In genomic region chr16:57341441-57342303, GRCh38 we compare ENCODE assay signal across 10 cellular contexts. TPM values are rescaled to one million over a fixed set of nuclear protein-coding genes. Genes with fewer than 3 reads are reported as not detected.
DNase-seq lines count a peak whose midpoint lies in the region; ATAC-seq and TF ChIP-seq lines count a peak whose summit lies in the region.
"Had no signal": no experiment of that assay in that cellular context is flagged by ENCODE, and none has a peak within 500 bp of the region (broad histone marks: within the 10 kb centered on the region; RNA-seq: fewer than 3 reads in every experiment).

No MANE protein-coding gene starts in this region.

- no peaks in the 10 kb centered on the region for H3K79me1 ChIP-seq in IMR-90 (ENCODE audit: low read depth in 1 of 2, low read length in 2 of 2)

- H2BK20ac ChIP-seq in IMR-90 (ENCODE audit: low read depth, low read length), result no peak overlapping the region

- H3K9me3 ChIP-seq in IMR-90 (ENCODE audit: control insufficient read depth, insufficient read depth, low read length), result peaks cover 5% of the 10 kb centered on the region
- no peaks in the 10 kb centered on the region for H3K9me3 ChIP-seq in lower lobe of right lung

- H3K9me1 ChIP-seq in IMR-90 (ENCODE audit: insufficient read depth, low read length), result peaks cover 9% of the 10 kb centered on the region

- POLR2A ChIA-PET in BJ (lab: Charles Lee) (no interaction called here), IMR-90 (lab: Charles Lee; ENCODE audit: unreplicated experiment) (no interaction called here)

- CTCF ChIA-PET in BJ (lab: Yijun Ruan, JAX) (interaction anchor here (1.0 to 2.3 kb wide), 4 partner anchors 41 to 77 kb away, joined by 3 to 8 read pairs (median 6); no protein-coding TSS in a partner anchor), IMR-90 (lab: Yijun Ruan, JAX) (interaction anchor here (0.7 to 1.1 kb wide), 2 partner anchors 11 to 81 kb away, joined by 3 read pairs; no protein-coding TSS in a partner anchor)

- H3K18ac ChIP-seq in IMR-90 (ENCODE audit: low read depth, low read length), result no peak overlapping the region

- no peak overlapping the region for H2BK120ac ChIP-seq in IMR-90 (ENCODE audit: low read depth, low read length)

- ATAC-seq in IMR-90 (ENCODE audit: low read depth), result peak; percentile 77
- ATAC-seq in lower lobe of right lung, result peak; percentile 80 to 84
- no peak for ATAC-seq in left ventricle myocardium superior

- no peak overlapping the region for H2BK5ac ChIP-seq in IMR-90 (ENCODE audit: low read depth, low read length, poor library complexity, severe bottlenecking)

- no peaks in the 10 kb centered on the region for H3K9me3 Mint-ChIP-seq in activated T-helper 1 cell treated with anti-CD3 and anti-CD28 coated beads, Interleukin-12 subunit alpha, Interleukin-12 subunit beta, Interleukin-2, Interleukin-4 antibody, amounts not matched to agents 30 ng/mL and 10 ng/mL and 1 ng/mL, durations not matched to agents 14 hours and 24 hours and 36 hours

- no peak overlapping the region for H2AK9ac ChIP-seq in IMR-90 (replicated peaks; ENCODE audit: low read depth, low read length, poor library complexity)

- H3K4me3 ChIP-seq in BJ (ENCODE audit: low read depth, low read length), result no peak overlapping the region
- H3K4me3 ChIP-seq in IMR-90 (ENCODE audit: insufficient read depth, low read depth, low read length), result no peak overlapping the region
- H3K4me3 ChIP-seq in astrocyte of the spinal cord (ENCODE audit: low read depth, low read length), result no peak overlapping the region
- H3K4me3 ChIP-seq in lower lobe of right lung, result no peak overlapping the region

- no peak overlapping the region for H4K8ac ChIP-seq in IMR-90 (ENCODE audit: low read depth in 2 of 2, low read length in 2 of 2)

- no peaks in the 10 kb centered on the region for H3K36me3 ChIP-seq in BJ (ENCODE audit: control insufficient read depth, insufficient read depth, low read length)
- no peaks in the 10 kb centered on the region for H3K36me3 ChIP-seq in IMR-90 (ENCODE audit: control insufficient read depth, insufficient read depth, low read length)
- no peaks in the 10 kb centered on the region for H3K36me3 ChIP-seq in lower lobe of right lung

- no peak overlapping the region for H3K23ac ChIP-seq in IMR-90 (ENCODE audit: low read depth, low read length)

- H4K91ac ChIP-seq in IMR-90 (ENCODE audit: insufficient read depth, low read depth, low read length), result no peak overlapping the region

- H2AK5ac ChIP-seq in IMR-90 (ENCODE audit: low read depth, low read length), result no peak overlapping the region

- WGBS in IMR-90 (ENCODE audit: extremely low coverage in 2 of 2, insufficient read length in 1 of 2), 2 experiments, result 35% methylated on average over 4 of the region's 8 CpGs; no CpG with 5 or more reads in 1 of the 2 experiments

- no peak overlapping the region for H3K9ac ChIP-seq in IMR-90 (ENCODE audit: low read depth, low read length)

- peaks cover 14% of the 10 kb centered on the region for H3K27me3 Mint-ChIP-seq in activated T-helper 1 cell treated with anti-CD3 and anti-CD28 coated beads, Interleukin-12 subunit alpha, Interleukin-12 subunit beta, Interleukin-2, Interleukin-4 antibody, amounts not matched to agents 30 ng/mL and 10 ng/mL and 1 ng/mL, durations not matched to agents 14 hours and 24 hours and 36 hours (ENCODE audit: insufficient read depth)

- H3K27me3 ChIP-seq in BJ (ENCODE audit: control insufficient read depth, insufficient read depth, low read length) (peaks cover 19% of the 10 kb centered on the region), IMR-90 (ENCODE audit: control insufficient read depth, insufficient read depth, low read length) (peaks cover 39% of the 10 kb centered on the region), lower lobe of right lung (ENCODE audit: low read depth) (no peaks in the 10 kb centered on the region)

- H4K20me1 ChIP-seq in IMR-90 (ENCODE audit: insufficient read depth, low read length), result peaks cover 20% of the 10 kb centered on the region

- H3K27ac Mint-ChIP-seq in activated T-helper 1 cell treated with anti-CD3 and anti-CD28 coated beads, Interleukin-12 subunit alpha, Interleukin-12 subunit beta, Interleukin-2, Interleukin-4 antibody, amounts not matched to agents 30 ng/mL and 10 ng/mL and 1 ng/mL, durations not matched to agents 14 hours and 24 hours and 36 hours, result no peak overlapping the region

- intact Hi-C loops in IMR-90 (cut with micrococcal nuclease), result no loop called here
- intact Hi-C loops in lower lobe of right lung (cut with DNase I), result no loop called here
- intact Hi-C loops in activated T-helper 1 cell treated with anti-CD3 and anti-CD28 coated beads, Interleukin-12 subunit alpha, Interleukin-12 subunit beta, Interleukin-2, Interleukin-4 antibody, amounts not matched to agents 30 ng/mL and 10 ng/mL and 1 ng/mL, durations not matched to agents 14 hours and 24 hours and 36 hours (cut with micrococcal nuclease), result no loop called here
- intact Hi-C loops in left ventricle myocardium superior (cut with micrococcal nuclease), result no loop called here

- no peak for TF ChIP-seq POLR2A in IMR-90 (IDR thresholded peaks at IDR 0.05; ENCODE audit: low read depth, low read length)

- no peak overlapping the region for H3K4me3 Mint-ChIP-seq in activated T-helper 1 cell treated with anti-CD3 and anti-CD28 coated beads, Interleukin-12 subunit alpha, Interleukin-12 subunit beta, Interleukin-2, Interleukin-4 antibody, amounts not matched to agents 30 ng/mL and 10 ng/mL and 1 ng/mL, durations not matched to agents 14 hours and 24 hours and 36 hours

- H3K36me3 Mint-ChIP-seq in activated T-helper 1 cell treated with anti-CD3 and anti-CD28 coated beads, Interleukin-12 subunit alpha, Interleukin-12 subunit beta, Interleukin-2, Interleukin-4 antibody, amounts not matched to agents 30 ng/mL and 10 ng/mL and 1 ng/mL, durations not matched to agents 14 hours and 24 hours and 36 hours (ENCODE audit: low read depth), result no peaks in the 10 kb centered on the region

- 0 out of 2 replicates have a peak overlapping the region, but pooled peaks have one; percentile 19 for H3K4me2 ChIP-seq in IMR-90 (ENCODE audit: low read depth, low read length)

- BruUV-seq in IMR-90 (replicated peaks; lab: Mats Ljungman, UMichigan), result no TSS peak

- H2BK15ac ChIP-seq in IMR-90 (ENCODE audit: low read depth, low read length), result no peak overlapping the region

- no peak overlapping the region for H4K5ac ChIP-seq in IMR-90 (ENCODE audit: low read depth, low read length)

- H3K14ac ChIP-seq in IMR-90 (replicated peaks; ENCODE audit: low read depth, low read length), result no peak overlapping the region

- no peak overlapping the region for H3K27ac ChIP-seq in IMR-90 (ENCODE audit: insufficient read depth, low read length)
- H3K27ac ChIP-seq in lower lobe of right lung, result peak overlapping the region; percentile 18

- H3K4me1 ChIP-seq in IMR-90 (ENCODE audit: control insufficient read depth, insufficient read depth, low read length) (peaks cover 8% of the 10 kb centered on the region), lower lobe of right lung (peaks cover 25% of the 10 kb centered on the region)

- peaks cover 15% of the 10 kb centered on the region for H3K4me1 Mint-ChIP-seq in activated T-helper 1 cell treated with anti-CD3 and anti-CD28 coated beads, Interleukin-12 subunit alpha, Interleukin-12 subunit beta, Interleukin-2, Interleukin-4 antibody, amounts not matched to agents 30 ng/mL and 10 ng/mL and 1 ng/mL, durations not matched to agents 14 hours and 24 hours and 36 hours (ENCODE audit: low read depth)

- H3K4ac ChIP-seq in IMR-90 (ENCODE audit: low read depth, low read length), result no peak overlapping the region

- in situ Hi-C loops in IMR-90 (cut with MboI; ENCODE audit: low sequenced_read_pairs) (no loop called here), astrocyte of the spinal cord (cut with HindIII; ENCODE audit: low sequenced_read_pairs) (no loop called here)

- no peak overlapping the region for H3K56ac ChIP-seq in IMR-90 (ENCODE audit: extremely low read depth, insufficient read depth, low read length)

- dilution Hi-C loops in IMR-90 (cut with HindIII; ENCODE audit: low sequenced_read_pairs, unreplicated experiment), result no loop called here

- DNase-seq in BJ (ENCODE audit: low read depth), result peak; percentile 81
- peak; percentile 86 for DNase-seq in IMR-90
- DNase-seq in astrocyte of the spinal cord (ENCODE audit: low read depth, low spot score), result peak; percentile 95
- no peak for DNase-seq in lower lobe of right lung
- DNase-seq in activated T-helper 1 cell treated with anti-CD3 and anti-CD28 coated beads, Interleukin-12 subunit alpha, Interleukin-12 subunit beta, Interleukin-2, Interleukin-4 antibody, amounts not matched to agents 30 ng/mL and 10 ng/mL and 1 ng/mL, durations not matched to agents 14 hours and 24 hours and 36 hours (ENCODE audit: low spot score), result no peak
- no peak for DNase-seq in left ventricle myocardium superior
- no peak for DNase-seq in activated naive CD4-positive, alpha-beta T cell treated with anti-CD3 and anti-CD28 coated beads, Interleukin-2, amount 50 U/mL, for 16 hours
- no peak for DNase-seq in Kasumi-1 (lab: John Stamatoyannopoulos, UW)
- DNase-seq: aorta, SW 1271 had no signal

- TF ChIP-seq CTCF in BJ (IDR thresholded peaks at IDR 0.05; ENCODE audit: insufficient read depth, low read depth, low read length) (no peak), IMR-90 (conservative IDR thresholded peaks at IDR 0.05; ENCODE audit: low read depth, low read length) (no peak), astrocyte of the spinal cord (IDR thresholded peaks at IDR 0.05; ENCODE audit: low read depth, low read length) (no peak), lower lobe of right lung (IDR thresholded peaks at IDR 0.05) (no peak)

- no peak for TF ChIP-seq RAD21 in IMR-90 (IDR thresholded peaks at IDR 0.05; ENCODE audit: low read length)

- no peak overlapping the region for H2AFZ ChIP-seq in IMR-90 (replicated peaks; ENCODE audit: low read length, poor library complexity)

RNA-seq across cellular contexts. Expression of gene CCL22, which starts 16.9 kb away (rescaled TPM):
- polyA plus RNA-seq in BJ (2011; rRNA removed) (not detected in 2 replicates), IMR-90 (2012; rRNA removed) (not detected in 2 replicates)
- polyA minus RNA-seq in BJ (2011; rRNA and poly(A)+ RNA removed), result not detected in 2 replicates
- total RNA-seq in IMR-90 (2012; rRNA removed) (not detected in 2 replicates), lower lobe of right lung (2.0 TPM), left ventricle myocardium superior (not detected)
- polyA plus RNA-seq in IMR-90 (2012; cell fraction: cytosol; rRNA removed), result not detected in 2 replicates
- not detected in 2 replicates for polyA plus RNA-seq in IMR-90 (2012; cell fraction: nucleus; rRNA removed; ENCODE audit: low replicate concordance)
- total RNA-seq in activated T-helper 1 cell treated with anti-CD3 and anti-CD28 coated beads, Interleukin-12 subunit alpha, Interleukin-12 subunit beta, Interleukin-2, Interleukin-4 antibody, amounts not matched to agents 30 ng/mL and 10 ng/mL and 1 ng/mL, durations not matched to agents 14 hours and 24 hours and 36 hours, result 11.4 and 11.5 TPM in 2 replicates

RNA-seq across cellular contexts. Expression of gene CX3CL1, which starts 30.6 kb away (rescaled TPM):
- 0.02 TPM in 1 of 2 replicates, not detected in the other for polyA plus RNA-seq in BJ (2011; rRNA removed)
- polyA minus RNA-seq in BJ (2011; rRNA and poly(A)+ RNA removed), result not detected in 2 replicates
- under 0.01 and 0.18 TPM in 2 replicates for total RNA-seq in IMR-90 (2012; rRNA removed)
- 0.77 and 0.89 TPM in 2 replicates for polyA plus RNA-seq in IMR-90 (2012; rRNA removed)
- 0.51 and 0.74 TPM in 2 replicates for polyA plus RNA-seq in IMR-90 (2012; cell fraction: cytosol; rRNA removed)
- 0.26 and 0.50 TPM in 2 replicates for polyA plus RNA-seq in IMR-90 (2012; cell fraction: nucleus; rRNA removed; ENCODE audit: low replicate concordance)
- total RNA-seq in lower lobe of right lung, result 33.6 TPM
- not detected in 2 replicates for total RNA-seq in activated T-helper 1 cell treated with anti-CD3 and anti-CD28 coated beads, Interleukin-12 subunit alpha, Interleukin-12 subunit beta, Interleukin-2, Interleukin-4 antibody, amounts not matched to agents 30 ng/mL and 10 ng/mL and 1 ng/mL, durations not matched to agents 14 hours and 24 hours and 36 hours
- 11.7 TPM for total RNA-seq in left ventricle myocardium superior

RNA-seq across cellular contexts. Expression of gene PLLP, which starts 57.2 kb away (rescaled TPM):
- polyA plus RNA-seq in BJ (2011; rRNA removed), result 0.02 and 0.09 TPM in 2 replicates
- polyA minus RNA-seq in BJ (2011; rRNA and poly(A)+ RNA removed), result not detected in 2 replicates
- total RNA-seq in IMR-90 (2012; rRNA removed), result not detected in 2 replicates
- 0.05 TPM in 1 of 2 replicates, not detected in the other for polyA plus RNA-seq in IMR-90 (2012; rRNA removed)
- polyA plus RNA-seq in IMR-90 (2012; cell fraction: cytosol; rRNA removed), result 0.04 TPM in 1 of 2 replicates, not detected in the other
- polyA plus RNA-seq in IMR-90 (2012; cell fraction: nucleus; rRNA removed; ENCODE audit: low replicate concordance), result not detected in 2 replicates
- 77.5 TPM for total RNA-seq in lower lobe of right lung
- total RNA-seq in activated T-helper 1 cell treated with anti-CD3 and anti-CD28 coated beads, Interleukin-12 subunit alpha, Interleukin-12 subunit beta, Interleukin-2, Interleukin-4 antibody, amounts not matched to agents 30 ng/mL and 10 ng/mL and 1 ng/mL, durations not matched to agents 14 hours and 24 hours and 36 hours, result 0.26 TPM in 1 of 2 replicates, not detected in the other
- 3.1 TPM for total RNA-seq in left ventricle myocardium superior

Comparison
In these comparisons a context has a peak if more than half of its experiments do, and no peak if none do; other contexts are left out.
1. DNase-seq: peak in BJ (single experiment), IMR-90 (single experiment) and astrocyte of the spinal cord (single experiment); none in lower lobe of right lung (single experiment), activated T-helper 1 cell treated with anti-CD3 and anti-CD28 coated beads, Interleukin-12 subunit alpha, Interleukin-12 subunit beta, Interleukin-2, Interleukin-4 antibody, amounts not matched to agents 30 ng/mL and 10 ng/mL and 1 ng/mL, durations not matched to agents 14 hours and 24 hours and 36 hours (single experiment), left ventricle myocardium superior (single experiment), activated naive CD4-positive, alpha-beta T cell treated with anti-CD3 and anti-CD28 coated beads, Interleukin-2, amount 50 U/mL, for 16 hours (single experiment) and Kasumi-1 (0 of 2).
2. RNA of gene CX3CL1, which starts 30.6 kb away (total RNA-seq): 33.6 TPM in lower lobe of right lung (single experiment) and 11.7 TPM in left ventricle myocardium superior (single experiment); under 0.01 to 0.18 TPM in IMR-90 and not detected in activated T-helper 1 cell treated with anti-CD3 and anti-CD28 coated beads, Interleukin-12 subunit alpha, Interleukin-12 subunit beta, Interleukin-2, Interleukin-4 antibody, amounts not matched to agents 30 ng/mL and 10 ng/mL and 1 ng/mL, durations not matched to agents 14 hours and 24 hours and 36 hours; every median in the first group is over 10 times any median in the second.
3. RNA of gene PLLP, which starts 57.2 kb away (total RNA-seq): 77.5 TPM in lower lobe of right lung (single experiment); 3.1 TPM in left ventricle myocardium superior (single experiment), 0.26 TPM in activated T-helper 1 cell treated with anti-CD3 and anti-CD28 coated beads, Interleukin-12 subunit alpha, Interleukin-12 subunit beta, Interleukin-2, Interleukin-4 antibody, amounts not matched to agents 30 ng/mL and 10 ng/mL and 1 ng/mL, durations not matched to agents 14 hours and 24 hours and 36 hours and not detected in IMR-90; every median in the first group is over 10 times any median in the second.